ENCODE assay signal across 7 cellular contexts in genomic region chr14:25049559-25050493, GRCh38. TPM values are rescaled to one million over a fixed set of nuclear protein-coding genes. Genes with fewer than 3 reads are reported as not detected.
A peak's percentile ranks its signal among the peaks of the same experiment; 100 is the strongest.
DNase-seq lines count a peak whose midpoint lies in the region; ATAC-seq and TF ChIP-seq lines count a peak whose summit lies in the region.

Gene STXBP6 (minus strand): TSS chr14:25050147. CDS start chr14:24974818, 75,329 bp downstream.

- CTCF ChIA-PET in MCF 10A (lab: Yijun Ruan, JAX): interaction anchor here (0.7 kb wide), 1 partner anchor 61 kb away, joined by 3 read pairs; no protein-coding TSS in a partner anchor

- intact Hi-C loops in MCF 10A (cut with micrococcal nuclease): no loop called here

- 0 out of 2 replicates have a peak, but pooled peaks cover 1% of the 10 kb centered on the region for H3K27me3 ChIP-seq in GM06990 (replicated peaks; ENCODE audit: control insufficient read depth, insufficient read depth, low read length)
- peaks cover 64% of the 10 kb centered on the region for H3K27me3 ChIP-seq in iPS-18a (ENCODE audit: control insufficient read depth, insufficient read depth, low read length)

- H3K9me3 ChIP-seq in iPS-18a (ENCODE audit: control insufficient read depth, low read depth, low read length): no peaks in the 10 kb centered on the region

- peaks cover 28% of the 10 kb centered on the region for H3K27me3 Mint-ChIP-seq in MCF 10A (ENCODE audit: insufficient read depth, unreplicated experiment)

- peak within 1 kb of the TSS; percentile 52 for H3K9ac ChIP-seq in iPS-18a (ENCODE audit: low read length)

- H3K4me3 Mint-ChIP-seq in MCF 10A (ENCODE audit: unreplicated experiment): peak within 1 kb of the TSS; percentile 70

- peaks cover 25% of the 10 kb centered on the region for H3K4me1 ChIP-seq in iPS-18a (ENCODE audit: control insufficient read depth, low read depth, low read length)

- DNase-seq in GM06990 (ENCODE audit: extremely low read depth, insufficient read length) (peak; percentile 24), NCI-H748 (lab: John Stamatoyannopoulos, UW; ENCODE audit: unreplicated experiment) (peak; percentile 80), MCF 10A (ENCODE audit: unreplicated experiment) (no peak), retinal pigment epithelial cell (ENCODE audit: low read depth) (no peak)
- DNase-seq in stimulated activated naive CD4-positive, alpha-beta T cell (lab: John Stamatoyannopoulos, UW): no peak

- no peaks in the 10 kb centered on the region for H3K36me3 Mint-ChIP-seq in MCF 10A (ENCODE audit: insufficient read depth, unreplicated experiment)

- TF ChIP-seq CTCF in GM06990 (IDR thresholded peaks at IDR 0.05; ENCODE audit: insufficient read depth, low read length, poor library complexity, severe bottlenecking): no peak
- TF ChIP-seq CTCF in MCF 10A (IDR thresholded peaks at IDR 0.05; ENCODE audit: unreplicated experiment): no peak
- TF ChIP-seq CTCF in retinal pigment epithelial cell (conservative IDR thresholded peaks at IDR 0.05; ENCODE audit: low read depth, low read length): no peak

- no peaks in the 10 kb centered on the region for H3K9me3 Mint-ChIP-seq in MCF 10A (ENCODE audit: unreplicated experiment)

- H3K4me3 ChIP-seq in GM06990 (replicated peaks; ENCODE audit: low read depth, low read length) (peak within 1 kb of the TSS; percentile 4; the same call in 1 of the 2 replicates), iPS-18a (ENCODE audit: low read length) (peak within 1 kb of the TSS; percentile 70), retinal pigment epithelial cell (ENCODE audit: low read length) (peak within 1 kb of the TSS; percentile 53)

- POLR2A ChIA-PET in MCF 10A (lab: Yijun Ruan, JAX): no interaction called here

- H3K36me3 ChIP-seq in GM06990 (ENCODE audit: control insufficient read depth, insufficient read depth, low read length): no peaks in the 10 kb centered on the region
- H3K36me3 ChIP-seq in iPS-18a (ENCODE audit: control insufficient read depth, low read depth, low read length): no peaks in the 10 kb centered on the region

- H3K27ac ChIP-seq in iPS-18a (ENCODE audit: low read length): no peak within 1 kb of the TSS

- H3K4me1 Mint-ChIP-seq in MCF 10A (ENCODE audit: insufficient read depth, unreplicated experiment): peaks cover 22% of the 10 kb centered on the region

- ATAC-seq in HG02678 (IDR thresholded peaks at IDR 0.05; ENCODE audit: unreplicated experiment): peak; percentile 78

- H3K27ac Mint-ChIP-seq in MCF 10A (ENCODE audit: low read depth, unreplicated experiment): no peak within 1 kb of the TSS

- BruUV-seq in MCF 10A (replicated peaks; lab: Mats Ljungman, UMichigan): no TSS peak

RNA-seq across cellular contexts. Expression of gene STXBP6, which starts in this region (rescaled TPM):
- total RNA-seq in MCF 10A (2022): not detected in 2 replicates

Comparison
In these comparisons a context has a peak if more than half of its experiments do, and no peak if none do; other contexts are left out.
1. DNase-seq: peak in GM06990 (single experiment) and NCI-H748 (single experiment); none in MCF 10A (single experiment), retinal pigment epithelial cell (single experiment) and stimulated activated naive CD4-positive, alpha-beta T cell (0 of 6).
2. H3K4me3 ChIP-seq: peak in every context shown above with its lines; median percentile 70 in iPS-18a; 53 in retinal pigment epithelial cell; 4 in GM06990.